Comparison of ENCODE assay signal across 28 cellular contexts in the genomic region with DNA sequence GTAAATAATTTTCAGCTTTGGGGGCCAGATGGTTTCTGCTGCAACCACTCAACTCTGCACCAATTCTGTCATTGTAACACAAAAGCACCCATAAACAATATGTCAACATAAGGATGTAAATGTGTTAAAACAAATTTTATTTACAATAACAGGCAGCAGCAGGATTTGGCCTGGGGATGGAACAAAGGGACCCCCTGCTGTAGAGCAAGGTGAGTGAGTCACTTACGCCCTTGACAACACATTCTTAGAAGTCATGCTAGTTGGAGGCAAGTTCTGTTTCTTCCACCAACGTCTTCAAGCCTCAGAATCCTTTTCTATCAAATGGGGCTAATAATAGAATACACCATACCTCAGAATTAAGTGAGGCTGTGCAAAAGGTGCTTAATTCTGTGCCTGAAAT.
"Had no signal": no experiment of that assay in that cellular context is flagged by ENCODE, and none has a peak within 500 bp of the region (broad histone marks: within the 10 kb centered on the region; RNA-seq: fewer than 3 reads in every experiment).

No MANE protein-coding gene starts in this region.

- H3K9me3 Mint-ChIP-seq: activated CD8-positive, alpha-beta T cell treated with anti-CD3 and anti-CD28 coated beads for 36 hours had no signal

- FAIRE-seq: urothelium cell line had no signal

- H3K27me3 Mint-ChIP-seq: activated B cell treated with CpG ODN at 0.5 μM for 24 hours; activated CD8-positive, alpha-beta T cell treated with anti-CD3 and anti-CD28 coated beads for 36 hours; activated T-helper 17 cell treated with anti-CD3 and anti-CD28 coated beads, Interleukin-2, amount 50 U/mL, for 72 hours; natural killer cell treated with Interleukin-12 subunit alpha and Interleukin-12 subunit beta and Interleukin-15 and Interleukin-18, amount 100 ng/mL, for 72 hours; stimulated activated naive CD8-positive, alpha-beta T cell treated with anti-CD3 and anti-CD28 coated beads, Interleukin-15, Interleukin-2, amounts not matched to agents 100 ng/mL and 50 ng/mL, for 24 hours had no signal

- H3K27me3 ChIP-seq: brain microvascular endothelial cell had no signal

- H3K4me3 Mint-ChIP-seq: activated B cell treated with CpG ODN at 0.5 μM for 24 hours; activated CD8-positive, alpha-beta T cell treated with anti-CD3 and anti-CD28 coated beads for 36 hours; activated T-cell treated with anti-CD3 and anti-CD28 coated beads, Interleukin-2, amount 50 U/mL, for 4 hours; activated T-helper 17 cell treated with anti-CD3 and anti-CD28 coated beads, Interleukin-2, amount 50 U/mL, for 72 hours; natural killer cell treated with Interleukin-12 subunit alpha and Interleukin-12 subunit beta and Interleukin-15 and Interleukin-18, amount 100 ng/mL, for 72 hours; stimulated activated naive CD8-positive, alpha-beta T cell treated with anti-CD3 and anti-CD28 coated beads, Interleukin-15, Interleukin-2, amounts not matched to agents 100 ng/mL and 50 ng/mL, for 24 hours had no signal

- H3K9me3 ChIP-seq: left ventricle myocardium inferior, mucosa of descending colon, thoracic aorta had no signal

- ATAC-seq: activated CD8-positive, alpha-beta T cell treated with anti-CD3 and anti-CD28 coated beads for 36 hours; activated T-cell treated with anti-CD3 and anti-CD28 coated beads, Interleukin-2, amount 50 U/mL, for 4 hours; activated T-helper 17 cell treated with anti-CD3 and anti-CD28 coated beads, Interleukin-2, amount 50 U/mL, for 72 hours; esophagus mucosa; mucosa of descending colon; natural killer cell treated with Interleukin-12 subunit alpha and Interleukin-12 subunit beta and Interleukin-15 and Interleukin-18, amount 100 ng/mL, for 72 hours; sciatic nerve had no signal

- DNase-seq: activated B cell treated with CpG ODN at 0.5 μM for 24 hours; activated CD4-positive, alpha-beta T cell treated with anti-CD3 and anti-CD28 coated beads, Interleukin-2, amount 50 U/mL, for 1 hour; activated CD8-positive, alpha-beta T cell treated with anti-CD3 and anti-CD28 coated beads for 36 hours; activated gamma-delta T cell treated with Interleukin-2 at 50 U/mL for 16 hours; activated naive CD4-positive, alpha-beta T cell treated with anti-CD3 and anti-CD28 coated beads, Interleukin-2, amount 50 U/mL, for 16 hours; activated T-cell treated with anti-CD3 and anti-CD28 coated beads, Interleukin-2, amount 50 U/mL, for 4 hours; amniotic stem cell; brain microvascular endothelial cell; foreskin fibroblast; head of caudate nucleus; hippocampal formation; left ventricle myocardium inferior; mucosa of descending colon; retina; stimulated activated CD4-positive, alpha-beta T cell treated with anti-CD3 and anti-CD28 coated beads, Interleukin-12 subunit alpha, Interleukin-12 subunit beta, amount 100 ng/mL, for 4 hours; stimulated activated CD4-positive, alpha-beta T cell treated with anti-CD3 and anti-CD28 coated beads, Interleukin-4, amount 100 ng/mL, for 1 hour; T-helper 2 cell; trophoblast cell had no signal

- H3K27ac ChIP-seq: brain microvascular endothelial cell, coronary artery, left ventricle myocardium inferior, thoracic aorta had no signal

- H3K36me3 Mint-ChIP-seq: natural killer cell treated with Interleukin-12 subunit alpha and Interleukin-12 subunit beta and Interleukin-15 and Interleukin-18, amount 100 ng/mL, for 72 hours had no signal

- H3K27ac Mint-ChIP-seq: activated B cell treated with CpG ODN at 0.5 μM for 24 hours; activated CD8-positive, alpha-beta T cell treated with anti-CD3 and anti-CD28 coated beads for 36 hours; activated T-helper 17 cell treated with anti-CD3 and anti-CD28 coated beads, Interleukin-2, amount 50 U/mL, for 72 hours; natural killer cell treated with Interleukin-12 subunit alpha and Interleukin-12 subunit beta and Interleukin-15 and Interleukin-18, amount 100 ng/mL, for 72 hours; stimulated activated naive CD8-positive, alpha-beta T cell treated with anti-CD3 and anti-CD28 coated beads, Interleukin-15, Interleukin-2, amounts not matched to agents 100 ng/mL and 50 ng/mL, for 24 hours had no signal

- H3K36me3 ChIP-seq: brain microvascular endothelial cell, left ventricle myocardium inferior, thoracic aorta had no signal

- H3K4me1 Mint-ChIP-seq: activated B cell treated with CpG ODN at 0.5 μM for 24 hours; activated T-helper 17 cell treated with anti-CD3 and anti-CD28 coated beads, Interleukin-2, amount 50 U/mL, for 72 hours had no signal

- H3K4me3 ChIP-seq: coronary artery, left ventricle myocardium inferior, lung, mucosa of descending colon, skin epidermis, thoracic aorta had no signal
